29 cellular contexts compared by ENCODE assay signal in the genomic region with DNA sequence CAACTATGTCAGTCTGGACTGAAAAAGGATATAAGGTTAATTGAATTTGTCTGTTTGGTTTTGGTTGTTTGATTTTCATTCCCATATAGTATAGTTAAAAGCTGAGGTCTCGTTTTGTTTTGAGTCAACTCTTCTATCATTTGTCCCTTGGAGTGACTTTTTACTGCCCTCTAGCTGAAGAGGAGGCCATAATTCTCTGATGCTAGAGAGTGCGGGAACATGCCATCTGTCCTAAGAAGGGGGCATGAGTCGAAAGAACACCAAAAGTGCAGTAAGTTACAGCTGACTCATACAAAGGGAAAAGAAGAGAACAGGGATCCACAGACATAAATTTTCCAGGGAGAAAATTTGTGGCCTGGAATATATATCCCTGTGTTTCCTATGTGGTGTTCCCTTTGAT. TPM values are rescaled to one million over a fixed set of nuclear protein-coding genes. Genes with fewer than 3 reads are reported as not detected.
"Had no signal": no experiment of that assay in that cellular context is flagged by ENCODE, and none has a peak within 500 bp of the region (broad histone marks: within the 10 kb centered on the region; RNA-seq: fewer than 3 reads in every experiment).

No MANE protein-coding gene starts in this region.

- H3K36me3 Mint-ChIP-seq: brain; naive B cell; stimulated activated effector memory CD8-positive, alpha-beta T cell treated with anti-CD3 and anti-CD28 coated beads, Interleukin-12 subunit alpha, Interleukin-12 subunit beta, amount 100 ng/mL, for 72 hours had no signal

- H3K27ac ChIP-seq: gastrocnemius medialis, right lobe of liver, tibial artery had no signal

- H3K4me3 Mint-ChIP-seq: activated CD8-positive, alpha-beta T cell treated with anti-CD3 and anti-CD28 coated beads, Interleukin-2, amount 10 ng/mL, durations not matched to agents 7 days and 5 days; activated naive CD4-positive, alpha-beta T cell treated with anti-CD3 and anti-CD28 coated beads, Interleukin-2, amount 50 U/mL, for 24 hours; brain; dendritic cell treated with granulocyte-macrophage colony-stimulating factor and Interleukin-4, amounts not matched to agents 40 ng/mL and 50 ng/mL, for 4 days; naive B cell; neural crest cell; stimulated activated effector memory CD8-positive, alpha-beta T cell treated with anti-CD3 and anti-CD28 coated beads, Interleukin-12 subunit alpha, Interleukin-12 subunit beta, amount 100 ng/mL, for 72 hours; stimulated activated naive CD8-positive, alpha-beta T cell treated with anti-CD3 and anti-CD28 coated beads, Interleukin-15, amount 100 ng/mL, for 72 hours had no signal

- H3K27me3 Mint-ChIP-seq: activated naive CD4-positive, alpha-beta T cell treated with anti-CD3 and anti-CD28 coated beads, Interleukin-2, amount 50 U/mL, for 24 hours; dendritic cell treated with granulocyte-macrophage colony-stimulating factor and Interleukin-4, amounts not matched to agents 40 ng/mL and 50 ng/mL, for 4 days; naive B cell; stimulated activated naive CD8-positive, alpha-beta T cell treated with anti-CD3 and anti-CD28 coated beads, Interleukin-15, amount 100 ng/mL, for 72 hours had no signal

- H3K4me1 ChIP-seq: gastrocnemius medialis, right lobe of liver, tibial artery had no signal

- H3K4me1 Mint-ChIP-seq: brain, naive B cell, neural crest cell had no signal

- DNase-seq: activated CD4-positive, alpha-beta T cell treated with anti-CD3 and anti-CD28 coated beads for 1 hour; activated CD4-positive, alpha-beta T cell treated with anti-CD3 and anti-CD28 coated beads, Interleukin-2, amount 50 U/mL, for 1 hour; activated CD8-positive, alpha-beta T cell treated with anti-CD3 and anti-CD28 coated beads, Interleukin-2, amount 10 ng/mL, durations not matched to agents 7 days and 5 days; activated gamma-delta T cell treated with Interleukin-2 at 50 U/mL for 16 hours; anterior cingulate cortex; caudate nucleus; effector CD4-positive, alpha-beta T cell; gastrocnemius medialis; head of caudate nucleus; islet precursor cell; left colon; mesendoderm; naive B cell; occipital lobe; right lobe of liver; small intestine; stimulated activated CD4-positive, alpha-beta T cell treated with anti-CD3 and anti-CD28 coated beads, Interleukin-2, amount 100 ng/mL, for 24 hours; stimulated activated naive CD8-positive, alpha-beta T cell treated with anti-CD3 and anti-CD28 coated beads, Interleukin-15, amount 100 ng/mL, for 72 hours; tibial artery had no signal

- H3K27me3 ChIP-seq: gastrocnemius medialis, right lobe of liver, tibial artery had no signal

- H3K27ac Mint-ChIP-seq: activated CD8-positive, alpha-beta T cell treated with anti-CD3 and anti-CD28 coated beads, Interleukin-2, amount 10 ng/mL, durations not matched to agents 7 days and 5 days; brain; dendritic cell treated with granulocyte-macrophage colony-stimulating factor and Interleukin-4, amounts not matched to agents 40 ng/mL and 50 ng/mL, for 4 days; naive B cell; stimulated activated effector memory CD8-positive, alpha-beta T cell treated with anti-CD3 and anti-CD28 coated beads, Interleukin-12 subunit alpha, Interleukin-12 subunit beta, amount 100 ng/mL, for 72 hours; stimulated activated naive CD8-positive, alpha-beta T cell treated with anti-CD3 and anti-CD28 coated beads, Interleukin-15, amount 100 ng/mL, for 72 hours had no signal

- H3K4me3 ChIP-seq: gastrocnemius medialis, right lobe of liver, tibial artery had no signal

- ATAC-seq: activated CD8-positive, alpha-beta T cell treated with anti-CD3 and anti-CD28 coated beads, Interleukin-2, amount 10 ng/mL, durations not matched to agents 7 days and 5 days; gastrocnemius medialis; left colon; right lobe of liver; stimulated activated effector memory CD8-positive, alpha-beta T cell treated with anti-CD3 and anti-CD28 coated beads, Interleukin-12 subunit alpha, Interleukin-12 subunit beta, amount 100 ng/mL, for 72 hours; stimulated activated naive CD8-positive, alpha-beta T cell treated with anti-CD3 and anti-CD28 coated beads, Interleukin-15, amount 100 ng/mL, for 72 hours had no signal

- H3K36me3 ChIP-seq: gastrocnemius medialis, right lobe of liver, tibial artery had no signal

- FAIRE-seq: small intestine had no signal

- H3K9me3 ChIP-seq: gastrocnemius medialis, right lobe of liver, tibial artery had no signal

RNA-seq across cellular contexts. Expression of a gene that starts 4.1 kb away (rescaled TPM):
- total RNA-seq: activated CD8-positive, alpha-beta T cell treated with anti-CD3 and anti-CD28 coated beads, Interleukin-2, amount 10 ng/mL, durations not matched to agents 7 days and 5 days; gastrocnemius medialis; left colon; lower leg skin; mucosa of gallbladder; neural crest cell; occipital lobe; right lobe of liver; T-helper 2 cell treated with Interferon-gamma antibody and Interleukin-4, amounts not matched to agents 100 ng/mL and 5 ng/mL, for 36 hours; ureter had no signal
- polyA plus RNA-seq: esophagus, small intestine had no signal

RNA-seq across cellular contexts. Expression of a gene that starts 32.6 kb away (rescaled TPM):
- total RNA-seq: activated CD8-positive, alpha-beta T cell treated with anti-CD3 and anti-CD28 coated beads, Interleukin-2, amount 10 ng/mL, durations not matched to agents 7 days and 5 days; gastrocnemius medialis; left colon; mucosa of gallbladder; neural crest cell; occipital lobe; right lobe of liver; T-helper 2 cell treated with Interferon-gamma antibody and Interleukin-4, amounts not matched to agents 100 ng/mL and 5 ng/mL, for 36 hours; ureter had no signal
- polyA plus RNA-seq: esophagus, small intestine had no signal

RNA-seq across cellular contexts. Expression of a gene that starts 40.8 kb away (rescaled TPM):
- total RNA-seq: activated CD8-positive, alpha-beta T cell treated with anti-CD3 and anti-CD28 coated beads, Interleukin-2, amount 10 ng/mL, durations not matched to agents 7 days and 5 days; gastrocnemius medialis; left colon; lower leg skin; mucosa of gallbladder; neural crest cell; occipital lobe; right lobe of liver; T-helper 2 cell treated with Interferon-gamma antibody and Interleukin-4, amounts not matched to agents 100 ng/mL and 5 ng/mL, for 36 hours; ureter had no signal
- polyA plus RNA-seq: esophagus, small intestine had no signal
